8 cellular contexts compared by ENCODE assay signal in genomic region chr16:30651124-30652004, GRCh38. TPM values are rescaled to one million over a fixed set of nuclear protein-coding genes. Genes with fewer than 3 reads are reported as not detected.
DNase-seq lines count a peak whose midpoint lies in the region; ATAC-seq and TF ChIP-seq lines count a peak whose summit lies in the region.

No MANE protein-coding gene starts in this region.

- H3K27ac Mint-ChIP-seq in neural crest cell (ENCODE audit: unreplicated experiment), result peak overlapping the region; percentile 99

- H3K9me3 Mint-ChIP-seq in neural crest cell, result peaks cover 3% of the 10 kb centered on the region

- peak; percentile 69 for TF ChIP-seq CTCF in neural crest cell (conservative IDR thresholded peaks at IDR 0.05)

- peak overlapping the region; percentile 90 for H3K27ac ChIP-seq in substantia nigra (ENCODE audit: low read depth, low read length, poor library complexity, severe bottlenecking)

- H3K4me1 Mint-ChIP-seq in neural crest cell, result peaks cover 29% of the 10 kb centered on the region

- peak; percentile 56 for DNase-seq in CMK (ENCODE audit: low read depth)
- peak; percentile 77 for DNase-seq in HT-29 (ENCODE audit: low spot score)
- DNase-seq in RPMI7951 (ENCODE audit: low read depth), result peak; percentile 44
- DNase-seq in activated effector memory CD4-positive, alpha-beta T cell treated with Interleukin-2 at 50 U/mL for 16 hours, result peak; percentile 68
- peak; percentile 50 for DNase-seq in fibroblast of the conjunctiva (ENCODE audit: low read depth)
- peak; percentile 42 for DNase-seq in neural crest cell (ENCODE audit: low read depth, low spot score)
- DNase-seq in substantia nigra (lab: John Stamatoyannopoulos, UW), result peak in 43 of 49 donors; percentile 22 to 81 (median 55)

- H3K4me3 Mint-ChIP-seq in neural crest cell, result peak overlapping the region; percentile 100

- H3K27me3 Mint-ChIP-seq in neural crest cell (ENCODE audit: low read depth), result no peaks in the 10 kb centered on the region

- H3K36me3 Mint-ChIP-seq in neural crest cell (ENCODE audit: low read depth), result no peaks in the 10 kb centered on the region

- peak; percentile 52 for ATAC-seq in GM19438 (IDR thresholded peaks at IDR 0.05; ENCODE audit: low read depth, unreplicated experiment)

RNA-seq across cellular contexts. Expression of gene PRR14, which starts 0.6 kb away (rescaled TPM):
- total RNA-seq in HT-29 (2014; rRNA removed; shearing (Covaris generic)), result 20.8 and 22.9 TPM in 2 replicates
- 6.8 and 10.9 TPM in 2 replicates for total RNA-seq in RPMI7951 (2014; rRNA removed; shearing (Covaris generic))
- 62.8 and 67.0 TPM in 2 replicates for total RNA-seq in neural crest cell

RNA-seq across cellular contexts. Expression of gene FBRS, which starts 6.9 kb away (rescaled TPM):
- total RNA-seq in HT-29 (2014; rRNA removed; shearing (Covaris generic)), result 33.6 and 38.0 TPM in 2 replicates
- total RNA-seq in RPMI7951 (2014; rRNA removed; shearing (Covaris generic)), result 4.1 and 6.0 TPM in 2 replicates
- total RNA-seq in neural crest cell, result 63.6 and 67.1 TPM in 2 replicates

RNA-seq across cellular contexts. Expression of gene ZNF689, which starts 41.2 kb away (rescaled TPM):
- 4.9 and 7.7 TPM in 2 replicates for total RNA-seq in HT-29 (2014; rRNA removed; shearing (Covaris generic))
- total RNA-seq in RPMI7951 (2014; rRNA removed; shearing (Covaris generic)), result 5.6 and 6.1 TPM in 2 replicates
- 23.0 and 23.2 TPM in 2 replicates for total RNA-seq in neural crest cell

RNA-seq across cellular contexts. Expression of gene SRCAP, which starts 47.6 kb away (rescaled TPM):
- 33.2 and 46.2 TPM in 2 replicates for total RNA-seq in HT-29 (2014; rRNA removed; shearing (Covaris generic))
- 2.6 and 5.3 TPM in 2 replicates for total RNA-seq in RPMI7951 (2014; rRNA removed; shearing (Covaris generic))
- total RNA-seq in neural crest cell, result 94.5 and 100.0 TPM in 2 replicates

Comparison
In these comparisons a context has a peak if more than half of its experiments do, and no peak if none do; other contexts are left out.
1. Peak in every context shown above with its lines: DNase-seq, ATAC-seq and H3K27ac ChIP-seq.